ENCODE assay signal across 9 cellular contexts in the genomic region with DNA sequence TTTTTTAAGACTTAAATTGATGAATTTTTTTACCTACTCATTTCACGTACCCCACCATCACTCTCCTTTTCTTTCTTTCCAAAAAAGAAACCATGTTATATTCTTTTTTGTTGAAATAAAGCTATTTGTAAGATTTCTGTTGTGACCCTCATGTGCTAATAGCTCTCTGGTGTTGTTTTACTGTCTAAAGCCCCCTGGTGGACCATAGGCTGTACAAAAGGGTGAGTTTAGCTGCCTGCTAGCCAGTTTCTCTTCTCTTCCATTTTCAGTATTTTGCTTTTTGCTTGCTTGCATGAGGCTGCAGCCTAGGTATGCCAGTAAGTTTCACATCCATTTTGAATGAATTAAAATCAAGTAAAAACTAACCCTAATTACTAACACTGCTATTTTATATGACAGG. TPM values are rescaled to one million over a fixed set of nuclear protein-coding genes. Genes with fewer than 3 reads are reported as not detected.
A peak's percentile ranks its signal among the peaks of the same experiment; 100 is the strongest.
DNase-seq lines count a peak whose midpoint lies in the region; ATAC-seq and TF ChIP-seq lines count a peak whose summit lies in the region.
"Had no signal": no experiment of that assay in that cellular context is flagged by ENCODE, and none has a peak within 500 bp of the region (broad histone marks: within the 10 kb centered on the region; RNA-seq: fewer than 3 reads in every experiment).

No MANE protein-coding gene starts in this region.

- no peaks in the 10 kb centered on the region for H3K4me1 ChIP-seq in Karpas-422 (ENCODE audit: low read length)
- H3K4me1 ChIP-seq in adipocyte (ENCODE audit: control insufficient read depth, insufficient read depth, low read length), result peaks cover 3% of the 10 kb centered on the region

- H3K4me3 ChIP-seq in GM06990 (replicated peaks; ENCODE audit: low read depth, low read length), result no peak overlapping the region
- H3K4me3 ChIP-seq in Karpas-422 (ENCODE audit: low read length), result no peak overlapping the region
- no peak overlapping the region for H3K4me3 ChIP-seq in adipocyte (ENCODE audit: low read length)
- H3K4me3 ChIP-seq in kidney epithelial cell (ENCODE audit: low read depth, low read length), result no peak overlapping the region

- H3K27me3 ChIP-seq in GM06990 (replicated peaks; ENCODE audit: control insufficient read depth, insufficient read depth, low read length), result no peaks in the 10 kb centered on the region
- no peaks in the 10 kb centered on the region for H3K27me3 ChIP-seq in Karpas-422 (ENCODE audit: low read length)
- peaks cover 10% of the 10 kb centered on the region for H3K27me3 ChIP-seq in adipocyte (replicated peaks; ENCODE audit: control insufficient read depth, insufficient read depth, low read length)
- no peaks in the 10 kb centered on the region for H3K27me3 ChIP-seq in kidney epithelial cell (ENCODE audit: control insufficient read depth, insufficient read depth, low read length)

- no peaks in the 10 kb centered on the region for H3K79me2 ChIP-seq in Karpas-422 (ENCODE audit: low read length)

- H3K27ac ChIP-seq in Karpas-422 (ENCODE audit: low read length), result no peak overlapping the region

- no peaks in the 10 kb centered on the region for H3K9me2 ChIP-seq in Karpas-422 (replicated peaks; ENCODE audit: insufficient read depth, low read length)

- ATAC-seq in HG03378 (IDR thresholded peaks at IDR 0.05; ENCODE audit: unreplicated experiment) (no peak), GM18861 (IDR thresholded peaks at IDR 0.05; ENCODE audit: unreplicated experiment) (no peak)
- ATAC-seq: left cardiac atrium had no signal

- no peak overlapping the region for H3K9ac ChIP-seq in Karpas-422 (ENCODE audit: low read length)
- no peak overlapping the region for H3K9ac ChIP-seq in adipocyte (ENCODE audit: low read length)

- no peak for DNase-seq in GM06990 (ENCODE audit: extremely low read depth, insufficient read length)
- DNase-seq in Karpas-422, result peak; percentile 62
- DNase-seq in adipocyte (ENCODE audit: low read depth), result peak; percentile 5
- no peak for DNase-seq in kidney epithelial cell (ENCODE audit: low read depth)
- DNase-seq in COLO829 (ENCODE audit: low spot score), result no peak
- no peak for DNase-seq in NCI-H226
- DNase-seq: left cardiac atrium had no signal

- no peaks in the 10 kb centered on the region for H3K36me3 ChIP-seq in GM06990 (ENCODE audit: control insufficient read depth, insufficient read depth, low read length)
- H3K36me3 ChIP-seq in Karpas-422 (ENCODE audit: insufficient read depth, low read length), result no peaks in the 10 kb centered on the region
- no peaks in the 10 kb centered on the region for H3K36me3 ChIP-seq in adipocyte (ENCODE audit: control insufficient read depth, insufficient read depth, low read length, severe bottlenecking)
- no peaks in the 10 kb centered on the region for H3K36me3 ChIP-seq in kidney epithelial cell (ENCODE audit: control insufficient read depth, insufficient read depth, low read length)

- TF ChIP-seq CTCF in GM06990 (IDR thresholded peaks at IDR 0.05; ENCODE audit: insufficient read depth, low read length, poor library complexity, severe bottlenecking) (peak; percentile 38), kidney epithelial cell (IDR thresholded peaks at IDR 0.05; ENCODE audit: insufficient read depth, low read length, poor library complexity, severe bottlenecking) (peak; percentile 44)

- H3K4me2 ChIP-seq in Karpas-422 (ENCODE audit: low read depth, low read length, poor library complexity, severe bottlenecking), result no peak overlapping the region

- no peak overlapping the region for H2AFZ ChIP-seq in Karpas-422 (ENCODE audit: low read length)

- H3K9me3 ChIP-seq in Karpas-422 (ENCODE audit: low read length) (no peaks in the 10 kb centered on the region), adipocyte (ENCODE audit: control insufficient read depth, low read length) (no peaks in the 10 kb centered on the region)

- H4K20me1 ChIP-seq in Karpas-422 (ENCODE audit: insufficient read depth, low read depth, low read length), result no peaks in the 10 kb centered on the region

RNA-seq across cellular contexts. Expression of a gene that starts 15.6 kb away (rescaled TPM):
- 11.6 and 14.9 TPM in 2 replicates for total RNA-seq in Karpas-422 (2014; rRNA removed; shearing (Covaris generic); ENCODE audit: low replicate concordance)
- 133 TPM in 2 replicates for total RNA-seq in kidney epithelial cell

RNA-seq across cellular contexts. Expression of a gene that starts 28.6 kb away (rescaled TPM):
- 0.51 and 3.5 TPM in 2 replicates for total RNA-seq in Karpas-422 (2014; rRNA removed; shearing (Covaris generic); ENCODE audit: low replicate concordance)
- total RNA-seq in kidney epithelial cell, result 2.9 and 3.8 TPM in 2 replicates

Comparison
In these comparisons a context has a peak if more than half of its experiments do, and no peak if none do; other contexts are left out.
1. DNase-seq: peak in Karpas-422 (single experiment) and adipocyte (single experiment); none in GM06990 (single experiment), kidney epithelial cell (single experiment), COLO829 (single experiment) and NCI-H226 (single experiment).